Comparison of ENCODE assay signal across 12 cellular contexts in the genomic region with DNA sequence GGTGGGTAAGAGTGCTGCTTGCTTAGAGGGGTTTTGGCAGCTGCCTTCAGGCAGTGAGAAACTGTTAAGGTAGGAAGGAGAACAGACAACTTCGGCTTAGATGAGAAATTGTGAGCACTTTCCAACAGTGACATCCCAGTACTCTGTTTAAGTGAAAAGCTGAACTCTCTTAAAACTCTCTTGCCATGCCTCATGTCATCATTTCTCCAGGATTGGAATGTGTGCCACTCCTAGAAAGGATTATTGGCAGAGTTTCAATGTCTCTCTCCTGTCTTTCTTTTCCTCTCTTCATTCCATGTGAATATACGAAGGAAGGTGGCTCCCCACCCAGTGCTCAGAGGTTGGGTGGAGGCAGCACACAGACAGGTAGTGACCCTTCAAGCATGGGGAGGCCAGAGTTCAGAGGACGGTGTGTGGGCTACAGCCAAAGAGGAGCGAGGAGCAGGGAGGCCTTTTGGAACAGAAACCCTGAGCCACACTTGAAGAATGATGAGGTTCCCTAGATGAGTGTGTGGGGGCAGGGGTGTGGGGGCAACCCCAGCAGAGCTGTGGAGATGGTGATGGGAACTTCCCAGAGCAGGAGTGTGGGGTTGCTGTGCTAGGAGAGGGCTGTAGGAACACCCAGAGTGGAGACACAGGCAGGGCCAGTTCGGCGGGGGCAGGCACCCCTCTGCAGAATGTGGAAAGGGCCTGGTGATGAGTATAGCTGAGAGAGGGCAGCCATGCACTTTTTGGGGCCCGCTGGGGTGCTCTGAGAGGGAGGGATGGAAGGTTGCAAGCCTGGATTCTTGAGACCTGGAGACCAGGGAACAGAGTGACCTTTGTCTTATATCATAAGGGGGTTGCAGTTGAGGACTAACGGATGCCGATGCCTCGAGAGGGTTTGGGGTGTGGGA. TPM values are rescaled to one million over a fixed set of nuclear protein-coding genes. Genes with fewer than 3 reads are reported as not detected.
DNase-seq lines count a peak whose midpoint lies in the region; ATAC-seq and TF ChIP-seq lines count a peak whose summit lies in the region.
"Had no signal": no experiment of that assay in that cellular context is flagged by ENCODE, and none has a peak within 500 bp of the region (broad histone marks: within the 10 kb centered on the region; RNA-seq: fewer than 3 reads in every experiment).

No MANE protein-coding gene starts in this region.

- peak overlapping the region; percentile 76 for H3K4me3 Mint-ChIP-seq in activated CD4-positive, alpha-beta T cell treated with anti-CD3 and anti-CD28 coated beads, Interleukin-2, amount 10 ng/mL, durations not matched to agents 24 days and 14 days
- no peak overlapping the region for H3K4me3 Mint-ChIP-seq in endodermal cell
- H3K4me3 Mint-ChIP-seq in stimulated activated memory B cell treated with anti-CD40 and anti-IgM and Interleukin-4, amounts not matched to agents 10 μg/mL and 1 μg/mL and 100 μg/mL, for 72 hours = peak overlapping the region; percentile 27

- peaks cover 22% of the 10 kb centered on the region for H3K4me1 ChIP-seq in SJSA1 (replicated peaks)
- H3K4me1 ChIP-seq in endodermal cell (ENCODE audit: control insufficient read depth, insufficient read depth, low read length) = peaks cover 3% of the 10 kb centered on the region
- no peaks in the 10 kb centered on the region for H3K4me1 ChIP-seq in SJCRH30
- H3K4me1 ChIP-seq in spleen = peaks cover 0 to 87% (median 41%) of the 10 kb centered on the region in 6 donors
- H3K4me1 ChIP-seq: uterus had no signal

- DNase-seq in activated CD4-positive, alpha-beta T cell treated with anti-CD3 and anti-CD28 coated beads, Interleukin-2, amount 10 ng/mL, durations not matched to agents 24 days and 14 days = no peak
- DNase-seq in activated CD4-positive, alpha-beta T cell treated with anti-CD3 and anti-CD28 coated beads, Interleukin-2, amount 50 U/mL, for 4 hours = no peak
- DNase-seq in SJSA1 (ENCODE audit: low read depth in 1 of 2, low spot score in 2 of 2) (no peak), endodermal cell (peak; percentile 52), SJCRH30 (no peak), spleen (no peak)
- DNase-seq: ACHN; activated CD4-positive, CD25-positive, alpha-beta regulatory T cell; heart left ventricle; uterus had no signal

- no peak for TF ChIP-seq POLR2A in spleen (IDR thresholded peaks at IDR 0.05)

- H3K4me1 Mint-ChIP-seq in activated CD4-positive, alpha-beta T cell treated with anti-CD3 and anti-CD28 coated beads, Interleukin-2, amount 10 ng/mL, durations not matched to agents 24 days and 14 days = peaks cover 78% of the 10 kb centered on the region
- H3K4me1 Mint-ChIP-seq in endodermal cell = peaks cover 21% of the 10 kb centered on the region
- peaks cover 83% of the 10 kb centered on the region for H3K4me1 Mint-ChIP-seq in stimulated activated memory B cell treated with anti-CD40 and anti-IgM and Interleukin-4, amounts not matched to agents 10 μg/mL and 1 μg/mL and 100 μg/mL, for 72 hours

- peaks cover 16% of the 10 kb centered on the region for H3K36me3 Mint-ChIP-seq in activated CD4-positive, alpha-beta T cell treated with anti-CD3 and anti-CD28 coated beads, Interleukin-2, amount 10 ng/mL, durations not matched to agents 24 days and 14 days (ENCODE audit: low read depth)
- H3K36me3 Mint-ChIP-seq in endodermal cell (ENCODE audit: low read depth) = peaks cover 2% of the 10 kb centered on the region
- peaks cover 13% of the 10 kb centered on the region for H3K36me3 Mint-ChIP-seq in stimulated activated memory B cell treated with anti-CD40 and anti-IgM and Interleukin-4, amounts not matched to agents 10 μg/mL and 1 μg/mL and 100 μg/mL, for 72 hours

- H3K9me3 Mint-ChIP-seq in activated CD4-positive, alpha-beta T cell treated with anti-CD3 and anti-CD28 coated beads, Interleukin-2, amount 10 ng/mL, durations not matched to agents 24 days and 14 days = no peaks in the 10 kb centered on the region
- no peaks in the 10 kb centered on the region for H3K9me3 Mint-ChIP-seq in endodermal cell
- H3K9me3 Mint-ChIP-seq in stimulated activated memory B cell treated with anti-CD40 and anti-IgM and Interleukin-4, amounts not matched to agents 10 μg/mL and 1 μg/mL and 100 μg/mL, for 72 hours = no peaks in the 10 kb centered on the region

- H3K27me3 ChIP-seq in SJSA1 (replicated peaks) (no peaks in the 10 kb centered on the region), endodermal cell (ENCODE audit: control insufficient read depth, insufficient read depth, low read length, poor library complexity, severe bottlenecking) (peaks cover 12% of the 10 kb centered on the region), SJCRH30 (no peaks in the 10 kb centered on the region), spleen (replicated peaks in 1 of 7) (no peaks in the 10 kb centered on the region)
- H3K27me3 ChIP-seq: heart left ventricle, uterus had no signal

- H3K27ac Mint-ChIP-seq in activated CD4-positive, alpha-beta T cell treated with anti-CD3 and anti-CD28 coated beads, Interleukin-2, amount 10 ng/mL, durations not matched to agents 24 days and 14 days = peak overlapping the region; percentile 81
- H3K27ac Mint-ChIP-seq in endodermal cell = no peak overlapping the region
- peak overlapping the region; percentile 97 for H3K27ac Mint-ChIP-seq in stimulated activated memory B cell treated with anti-CD40 and anti-IgM and Interleukin-4, amounts not matched to agents 10 μg/mL and 1 μg/mL and 100 μg/mL, for 72 hours

- H3K27me3 Mint-ChIP-seq in activated CD4-positive, alpha-beta T cell treated with anti-CD3 and anti-CD28 coated beads, Interleukin-2, amount 10 ng/mL, durations not matched to agents 24 days and 14 days = no peaks in the 10 kb centered on the region
- peaks cover 42% of the 10 kb centered on the region for H3K27me3 Mint-ChIP-seq in endodermal cell (ENCODE audit: insufficient read depth)
- no peaks in the 10 kb centered on the region for H3K27me3 Mint-ChIP-seq in stimulated activated memory B cell treated with anti-CD40 and anti-IgM and Interleukin-4, amounts not matched to agents 10 μg/mL and 1 μg/mL and 100 μg/mL, for 72 hours

- intact Hi-C loops in activated CD4-positive, alpha-beta T cell treated with anti-CD3 and anti-CD28 coated beads, Interleukin-2, amount 10 ng/mL, durations not matched to agents 24 days and 14 days (cut with micrococcal nuclease) = loop anchor here (2.0 to 10.0 kb wide), 4 partner anchors 41 to 681 kb away; no protein-coding TSS in a partner anchor
- intact Hi-C loops in spleen (cut with DNase I; ENCODE audit: low total_unique reads) = no loop called here

- ATAC-seq in stimulated activated memory B cell treated with anti-CD40 and anti-IgM and Interleukin-4, amounts not matched to agents 10 μg/mL and 1 μg/mL and 100 μg/mL, for 72 hours = no peak
- no peak for ATAC-seq in HG03469 (IDR thresholded peaks at IDR 0.05; ENCODE audit: unreplicated experiment)

- no peaks in the 10 kb centered on the region; the same call in none of the 2 replicates for H3K36me3 ChIP-seq in SJSA1
- no peaks in the 10 kb centered on the region for H3K36me3 ChIP-seq in endodermal cell (ENCODE audit: control insufficient read depth, insufficient read depth, low read length)
- no peaks in the 10 kb centered on the region for H3K36me3 ChIP-seq in SJCRH30
- peaks cover 0 to 4% (median 0%) of the 10 kb centered on the region in 6 donors for H3K36me3 ChIP-seq in spleen
- H3K36me3 ChIP-seq: heart left ventricle, uterus had no signal

- TF ChIP-seq CTCF in endodermal cell (conservative IDR thresholded peaks at IDR 0.05) (no peak), spleen (IDR thresholded peaks at IDR 0.05 in 8 of 11, conservative IDR thresholded peaks at IDR 0.05 in 3 of 11) (no peak)

- no peak overlapping the region for H3K9ac ChIP-seq in endodermal cell (ENCODE audit: extremely low read depth, low read length, poor library complexity, severe bottlenecking)

- H3K9me3 ChIP-seq in SJSA1 (replicated peaks) = no peaks in the 10 kb centered on the region
- H3K9me3 ChIP-seq in endodermal cell (ENCODE audit: control insufficient read depth, low read length) = no peaks in the 10 kb centered on the region
- no peaks in the 10 kb centered on the region for H3K9me3 ChIP-seq in SJCRH30 (replicated peaks)
- H3K9me3 ChIP-seq in spleen = no peaks in the 10 kb centered on the region
- H3K9me3 ChIP-seq: heart left ventricle, uterus had no signal

- H3K27ac ChIP-seq in SJSA1 = peak overlapping the region; percentile 30; the same call in 1 of the 2 replicates
- peak overlapping the region; percentile 6 for H3K27ac ChIP-seq in endodermal cell (ENCODE audit: low read depth, low read length)
- H3K27ac ChIP-seq in SJCRH30 = no peak overlapping the region
- peak overlapping the region in 3 of 8 donors; percentile 50 to 75 (median 64) for H3K27ac ChIP-seq in spleen
- H3K27ac ChIP-seq: heart left ventricle, uterus had no signal

- 90 to 92% methylated on average over 9 to 10 of the region's 10 CpGs for WGBS in endodermal cell (ENCODE audit: insufficient coverage in 1 of 2, insufficient read length in 1 of 2), 2 experiments
- 72 to 81% (median 79%) methylated on average over 10 of the region's 10 CpGs for WGBS in spleen, 5 donors

- H3K4me3 ChIP-seq in SJSA1 (no peak overlapping the region), endodermal cell (ENCODE audit: low read length) (no peak overlapping the region), SJCRH30 (no peak overlapping the region), spleen (no peak overlapping the region)
- H3K4me3 ChIP-seq: heart left ventricle, uterus had no signal

RNA-seq across cellular contexts. Expression of gene GALNT2, which starts 58.8 kb away (rescaled TPM):
- 68.5 and 72.4 TPM in 2 replicates for total RNA-seq in activated CD4-positive, alpha-beta T cell treated with anti-CD3 and anti-CD28 coated beads, Interleukin-2, amount 10 ng/mL, durations not matched to agents 24 days and 14 days
- 54.6 and 62.5 TPM in 2 replicates for total RNA-seq in SJSA1 (2014; rRNA removed; shearing (Covaris generic))
- total RNA-seq in endodermal cell (10 to 100 TPM; 41.6 to 63.5 TPM), spleen (10 to 100 TPM; 31.0 to 44.8 (median 40.7) TPM)
- 85.8 TPM for polyA plus RNA-seq in endodermal cell (2013, experiment 1 of 2)
- polyA plus RNA-seq in endodermal cell (2013, experiment 2 of 2) = 77.5 TPM
- total RNA-seq in SJCRH30 (2014; rRNA removed; shearing (Covaris generic)) = 50.5 and 51.1 TPM in 2 replicates
- 10 to 100 TPM in 2 of 3 donors, 1 to 10 TPM in 1; 7.9 to 13.3 (median 11.4) TPM for polyA plus RNA-seq in spleen
